ENCODE assay signal across 19 cellular contexts in genomic region chr19:34370117-34370516, GRCh38.
"Had no signal": no experiment of that assay in that cellular context is flagged by ENCODE, and none has a peak within 500 bp of the region (broad histone marks: within the 10 kb centered on the region; RNA-seq: fewer than 3 reads in every experiment).

No MANE protein-coding gene starts in this region.

- DNase-seq: activated B cell treated with CpG ODN at 0.5 μM for 24 hours; activated CD4-positive, alpha-beta T cell treated with anti-CD3 and anti-CD28 coated beads, Interleukin-2, amount 10 ng/mL, durations not matched to agents 7 days and 5 days; activated gamma-delta T cell; aorta; dermis blood vessel endothelial cell; effector memory CD8-positive, alpha-beta T cell; foreskin keratinocyte; head of caudate nucleus; natural killer cell; nucleus accumbens; SIG-M5; sigmoid colon; stimulated activated CD4-positive, alpha-beta T cell treated with anti-CD3 and anti-CD28 coated beads, Interleukin-12 subunit alpha, Interleukin-12 subunit beta, amount 100 ng/mL, for 4 hours; stimulated activated CD4-positive, alpha-beta T cell treated with anti-CD3 and anti-CD28 coated beads, Interleukin-2, amount 100 ng/mL, for 24 hours had no signal

- H3K4me1 ChIP-seq: foreskin keratinocyte, prostate gland had no signal

- ATAC-seq: effector memory CD8-positive, alpha-beta T cell; foreskin keratinocyte; natural killer cell had no signal

- H3K9me3 ChIP-seq: breast epithelium, prostate gland, sigmoid colon, thoracic aorta had no signal

- H3K27me3 Mint-ChIP-seq: activated B cell treated with CpG ODN at 0.5 μM for 24 hours; activated CD4-positive, alpha-beta T cell treated with anti-CD3 and anti-CD28 coated beads, Interleukin-2, amount 10 ng/mL, durations not matched to agents 7 days and 5 days; effector memory CD8-positive, alpha-beta T cell; memory B cell had no signal

- H3K27me3 ChIP-seq: breast epithelium, foreskin keratinocyte, sigmoid colon had no signal

- H3K4me3 ChIP-seq: breast epithelium, prostate gland, sigmoid colon, thoracic aorta had no signal

- H3K4me3 Mint-ChIP-seq: activated B cell treated with CpG ODN at 0.5 μM for 24 hours; activated CD4-positive, alpha-beta T cell treated with anti-CD3 and anti-CD28 coated beads, Interleukin-2, amount 10 ng/mL, durations not matched to agents 7 days and 5 days; effector memory CD8-positive, alpha-beta T cell; memory B cell; natural killer cell; T-helper 1 cell treated with Interleukin-12 subunit alpha and Interleukin-12 subunit beta and Interleukin-4 antibody, amounts not matched to agents 30 μg/mL and 1 μg/mL, for 36 hours had no signal

- H3K27ac ChIP-seq: breast epithelium, foreskin keratinocyte, prostate gland, sigmoid colon, thoracic aorta had no signal

- H3K9me3 Mint-ChIP-seq: activated B cell treated with CpG ODN at 0.5 μM for 24 hours; activated CD4-positive, alpha-beta T cell treated with anti-CD3 and anti-CD28 coated beads, Interleukin-2, amount 10 ng/mL, durations not matched to agents 7 days and 5 days; effector memory CD8-positive, alpha-beta T cell; memory B cell; natural killer cell; T-helper 1 cell treated with Interleukin-12 subunit alpha and Interleukin-12 subunit beta and Interleukin-4 antibody, amounts not matched to agents 30 μg/mL and 1 μg/mL, for 36 hours had no signal

- H3K27ac Mint-ChIP-seq: activated B cell treated with CpG ODN at 0.5 μM for 24 hours; activated CD4-positive, alpha-beta T cell treated with anti-CD3 and anti-CD28 coated beads, Interleukin-2, amount 10 ng/mL, durations not matched to agents 7 days and 5 days; memory B cell; natural killer cell; T-helper 1 cell treated with Interleukin-12 subunit alpha and Interleukin-12 subunit beta and Interleukin-4 antibody, amounts not matched to agents 30 μg/mL and 1 μg/mL, for 36 hours had no signal

- H3K36me3 Mint-ChIP-seq: natural killer cell had no signal
